In genomic region chr3:4303187-4304123, GRCh38 we compare ENCODE assay signal across 1 cellular context.
TF ChIP-seq lines count a peak whose summit lies in the region.

SETMAR (plus strand) TSS chr3:4303369; CDS start chr3:4303371, 2 bp downstream.

TF ChIP-seq in K562, 482 proteins besides CTCF, POLR2A, EP300 and RAD21 (continued from another document and continues in another):
- TF ChIP-seq ZHX1 (conservative IDR thresholded peaks at IDR 0.05; ENCODE audit: low read length), result no peak
- no peak for TF ChIP-seq ZNF584 (CRISPR knock-in tag; IDR thresholded peaks at IDR 0.05; ENCODE audit: low read depth)
- TF ChIP-seq ZNF76 (CRISPR knock-in tag; IDR thresholded peaks at IDR 0.05; ENCODE audit: borderline replicate concordance), result peak; percentile 90
- peak; percentile 75; the same call in 1 of the 2 replicates for TF ChIP-seq NKRF (IDR thresholded peaks at IDR 0.05; ENCODE audit: borderline replicate concordance)
- peak; percentile 46; the same call in 1 of the 2 replicates for TF ChIP-seq GTF2A2 (tag; IDR thresholded peaks at IDR 0.05)
- peak in 1 of 2 experiments; percentile 70; a peak in 1 of 4 replicates for TF ChIP-seq KDM4B (IDR thresholded peaks at IDR 0.05; ENCODE audit: borderline replicate concordance in 2 of 2, low read depth in 1 of 2)
- peak; percentile 65; the same call in 1 of the 2 replicates for TF ChIP-seq NFRKB (IDR thresholded peaks at IDR 0.05; ENCODE audit: low read depth)
- peak; percentile 13 for TF ChIP-seq HDAC2 (IDR thresholded peaks at IDR 0.05)
- 0 out of 2 replicates have a peak, but pooled peaks have one; percentile 28 for TF ChIP-seq SPI1 (IDR thresholded peaks at IDR 0.05; ENCODE audit: borderline replicate concordance, low read depth, low read length)
- TF ChIP-seq SIX5 (IDR thresholded peaks at IDR 0.05; ENCODE audit: borderline replicate concordance in 1 of 2, insufficient read depth in 1 of 2, low read depth in 1 of 2, low read length in 2 of 2), result peak; percentile 94
- TF ChIP-seq NR2C1 (IDR thresholded peaks at IDR 0.05), result peak; percentile 24; the same call in 1 of the 2 replicates
- peak; percentile 85 for TF ChIP-seq NR2C1 (tag; IDR thresholded peaks at IDR 0.05)
- TF ChIP-seq POLR2B (IDR thresholded peaks at IDR 0.05; ENCODE audit: low read depth, partially characterized antibody), result peak; percentile 74
- peak; percentile 77 for TF ChIP-seq ESRRA (IDR thresholded peaks at IDR 0.05; ENCODE audit: borderline replicate concordance, low read depth)
- TF ChIP-seq E2F6 (IDR thresholded peaks at IDR 0.05; ENCODE audit: borderline replicate concordance in 1 of 2, extremely low read depth in 1 of 2, insufficient read depth in 1 of 2, insufficient read length in 1 of 2, low read depth in 1 of 2, low read length in 1 of 2, poor library complexity in 1 of 2, severe bottlenecking in 1 of 2), result peak; percentile 97 to 99
- TF ChIP-seq THAP12 (CRISPR knock-in tag; IDR thresholded peaks at IDR 0.05), result peak; percentile 77; the same call in 1 of the 2 replicates
- TF ChIP-seq ZKSCAN3 (CRISPR knock-in tag; IDR thresholded peaks at IDR 0.05), result no peak
- peak; percentile 84; the same call in 1 of the 2 replicates for TF ChIP-seq ZBTB7A (IDR thresholded peaks at IDR 0.05; ENCODE audit: borderline replicate concordance, control insufficient read depth, low read depth, low read length)
- no peak for TF ChIP-seq LARP7 (IDR thresholded peaks at IDR 0.05)
- peak in 1 of 2 experiments; percentile 7; a peak in 1 of 4 replicates for TF ChIP-seq FOXA3 (CRISPR knock-in tag; conservative IDR thresholded peaks at IDR 0.05 in 1 of 2, IDR thresholded peaks at IDR 0.05 in 1 of 2)
- TF ChIP-seq PKNOX1 (IDR thresholded peaks at IDR 0.05), result no peak
- peak; percentile 78 for TF ChIP-seq GMEB1 (CRISPR knock-in tag; IDR thresholded peaks at IDR 0.05)
- TF ChIP-seq CCAR2 (IDR thresholded peaks at IDR 0.05; ENCODE audit: low read depth, low read length), result no peak
- peak; percentile 92 to 95 for TF ChIP-seq MNT (conservative IDR thresholded peaks at IDR 0.05)
- peak; percentile 55; the same call in 1 of the 2 replicates for TF ChIP-seq KAT7 (CRISPR knock-in tag; IDR thresholded peaks at IDR 0.05; ENCODE audit: borderline replicate concordance)
- TF ChIP-seq HDAC8 (tag; IDR thresholded peaks at IDR 0.05), result peak; percentile 80; the same call in 1 of the 2 replicates
- TF ChIP-seq ZBTB9 (CRISPR knock-in tag; IDR thresholded peaks at IDR 0.05), result no peak; the same call in none of the 2 replicates
- TF ChIP-seq EP400 (IDR thresholded peaks at IDR 0.05), result peak; percentile 87
- no peak; the same call in 1 of the 2 replicates for TF ChIP-seq DIDO1 (tag; IDR thresholded peaks at IDR 0.05; ENCODE audit: low read depth)
- no peak for TF ChIP-seq DDX20 (tag; IDR thresholded peaks at IDR 0.05; ENCODE audit: low read depth)
- TF ChIP-seq KDM2B (CRISPR knock-in tag; IDR thresholded peaks at IDR 0.05), result peak; percentile 88
- TF ChIP-seq SMC3 (conservative IDR thresholded peaks at IDR 0.05; ENCODE audit: insufficient read depth, low read depth, low read length), result 0 out of 2 replicates have a peak, but pooled peaks have one; percentile 21
- peak; percentile 80 for TF ChIP-seq THRB (CRISPR knock-in tag; conservative IDR thresholded peaks at IDR 0.05)
- no peak for TF ChIP-seq ILK (tag; IDR thresholded peaks at IDR 0.05; ENCODE audit: borderline replicate concordance, low read depth)
- peak; percentile 80; the same call in 1 of the 2 replicates for TF ChIP-seq ARID4B (CRISPR knock-in tag; IDR thresholded peaks at IDR 0.05)
